Comparison of ENCODE assay signal across 17 cellular contexts in the genomic region with DNA sequence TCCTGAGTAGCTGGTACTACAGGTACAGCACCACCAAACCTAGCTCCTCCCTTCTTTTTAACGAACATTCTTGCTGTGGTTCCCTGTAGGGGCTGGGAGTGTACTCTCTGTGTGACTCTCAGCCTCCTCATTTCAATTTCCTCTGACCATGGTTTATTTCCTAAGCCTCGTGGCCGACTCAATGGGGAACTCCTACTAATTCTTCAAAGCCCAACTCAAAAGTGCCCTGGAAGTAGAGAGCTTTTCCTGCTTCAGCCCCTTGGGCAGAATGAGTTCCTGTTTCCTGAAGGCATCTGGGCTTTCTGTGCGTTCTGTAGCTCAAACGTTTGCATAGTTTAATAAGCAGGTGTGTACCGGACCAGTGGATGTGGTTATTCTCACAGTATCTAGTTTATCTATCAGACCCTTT.
DNase-seq lines count a peak whose midpoint lies in the region; TF ChIP-seq lines count a peak whose summit lies in the region.
"Had no signal": no experiment of that assay in that cellular context is flagged by ENCODE, and none has a peak within 500 bp of the region (broad histone marks: within the 10 kb centered on the region; RNA-seq: fewer than 3 reads in every experiment).

No MANE protein-coding gene starts in this region.

- peak; percentile 31 for DNase-seq in NCI-H82 treated with DMSO at 0.1 percent for 48 hours (lab: John Stamatoyannopoulos, UW; ENCODE audit: unreplicated experiment)
- no peak for DNase-seq in NCI-H82 (lab: John Stamatoyannopoulos, UW)
- DNase-seq in activated naive CD8-positive, alpha-beta T cell treated with anti-CD3 and anti-CD28 coated beads for 36 hours = no peak
- no peak for DNase-seq in SW480 (ENCODE audit: low spot score)
- no peak for DNase-seq in NCI-H2029 (lab: John Stamatoyannopoulos, UW)
- no peak for DNase-seq in amygdala (lab: John Stamatoyannopoulos, UW)
- DNase-seq: anterior cingulate cortex; esophagus squamous epithelium; GM23248; heart right ventricle; IMR-90; NCI-H1694 treated with DMSO at 0.1 percent for 48 hours; NCI-H526 treated with DMSO at 0.1 percent for 48 hours; stimulated activated CD4-positive, alpha-beta T cell treated with anti-CD3 and anti-CD28 coated beads, Interleukin-2, amount 100 ng/mL, for 48 hours had no signal

- H3K9me3 Mint-ChIP-seq in activated naive CD8-positive, alpha-beta T cell treated with anti-CD3 and anti-CD28 coated beads for 36 hours = no peaks in the 10 kb centered on the region
- no peaks in the 10 kb centered on the region for H3K9me3 Mint-ChIP-seq in nephron

- H3K27ac Mint-ChIP-seq in activated naive CD8-positive, alpha-beta T cell treated with anti-CD3 and anti-CD28 coated beads for 36 hours = peak overlapping the region; percentile 23
- peak overlapping the region; percentile 96 to 100 (median 97) for H3K27ac Mint-ChIP-seq in nephron

- H3K4me1 Mint-ChIP-seq in activated naive CD8-positive, alpha-beta T cell treated with anti-CD3 and anti-CD28 coated beads for 36 hours = peaks cover 55% of the 10 kb centered on the region
- peaks cover 71% of the 10 kb centered on the region for H3K4me1 Mint-ChIP-seq in nephron

- H3K36me3 Mint-ChIP-seq in activated naive CD8-positive, alpha-beta T cell treated with anti-CD3 and anti-CD28 coated beads for 36 hours = no peaks in the 10 kb centered on the region
- H3K36me3 Mint-ChIP-seq in nephron (ENCODE audit: low read depth) = no peaks in the 10 kb centered on the region

- TF ChIP-seq CTCF in HEK293 (tag by site-specific recombination; IDR thresholded peaks at IDR 0.05) = no peak
- TF ChIP-seq CTCF in nephron (IDR thresholded peaks at IDR 0.05; ENCODE audit: unreplicated experiment in 3 of 3) = no peak

- CTCF ChIA-PET in HEK293 (lab: Yijun Ruan, JAX) = no interaction called here

- no peaks in the 10 kb centered on the region for H3K9me3 ChIP-seq in HEK293 (ENCODE audit: control insufficient read depth, insufficient read depth, low read depth, low read length)
- H3K9me3 ChIP-seq: esophagus squamous epithelium, heart right ventricle had no signal

- no peak overlapping the region for H3K27ac ChIP-seq in HEK293 (ENCODE audit: extremely low read depth, low read depth, low read length)
- H3K27ac ChIP-seq: coronary artery, esophagus squamous epithelium, GM23248, heart right ventricle had no signal

- H3K4me3 ChIP-seq in HEK293 (ENCODE audit: low read depth, low read length) = no peak overlapping the region
- H3K4me3 ChIP-seq: coronary artery, esophagus squamous epithelium, GM23248, heart right ventricle had no signal

- POLR2A ChIA-PET in HEK293 (lab: Yijun Ruan, JAX) = no interaction called here

- no peak overlapping the region for H3K4me3 Mint-ChIP-seq in activated naive CD8-positive, alpha-beta T cell treated with anti-CD3 and anti-CD28 coated beads for 36 hours
- H3K4me3 Mint-ChIP-seq in nephron = peak overlapping the region; percentile 23 to 36 (median 33)

- no peaks in the 10 kb centered on the region for H3K36me3 ChIP-seq in HEK293 (ENCODE audit: control insufficient read depth in 2 of 2, insufficient read depth in 1 of 2, low read length in 2 of 2)
- H3K36me3 ChIP-seq: esophagus squamous epithelium, heart right ventricle had no signal

- H3K27me3 Mint-ChIP-seq in activated naive CD8-positive, alpha-beta T cell treated with anti-CD3 and anti-CD28 coated beads for 36 hours = peaks cover 5% of the 10 kb centered on the region
- peaks cover 3% of the 10 kb centered on the region for H3K27me3 Mint-ChIP-seq in nephron (ENCODE audit: low read depth)

- H3K4me1 ChIP-seq in HEK293 (ENCODE audit: control insufficient read depth, insufficient read depth, low read length) = no peaks in the 10 kb centered on the region

TF ChIP-seq in HEK293, 187 proteins besides CTCF, POLR2A, EP300 and RAD21:
- TF ChIP-seq ZFP3 (tag by site-specific recombination; IDR thresholded peaks at IDR 0.05; ENCODE audit: low read depth) (peak; percentile 88), HOXC10 (CRISPR knock-in tag; IDR thresholded peaks at IDR 0.05) (no peak)
- TF ChIP-seq, protein P1, sequence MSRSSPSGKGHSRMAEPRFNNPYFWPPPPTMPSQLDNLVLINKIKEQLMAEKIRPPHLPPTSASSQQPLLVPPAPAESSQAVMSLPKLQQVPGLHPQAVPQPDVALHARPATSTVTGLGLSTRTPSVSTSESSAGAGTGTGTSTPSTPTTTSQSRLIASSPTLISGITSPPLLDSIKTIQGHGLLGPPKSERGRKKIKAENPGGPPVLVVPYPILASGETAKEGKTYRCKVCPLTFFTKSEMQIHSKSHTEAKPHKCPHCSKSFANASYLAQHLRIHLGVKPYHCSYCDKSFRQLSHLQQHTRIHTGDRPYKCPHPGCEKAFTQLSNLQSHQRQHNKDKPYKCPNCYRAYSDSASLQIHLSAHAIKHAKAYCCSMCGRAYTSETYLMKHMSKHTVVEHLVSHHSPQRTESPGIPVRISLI (tag by site-specific recombination; IDR thresholded peaks at IDR 0.05) = no peak
